Comparison of ENCODE assay signal across 18 cellular contexts in genomic region chr7:106384373-106384772, GRCh38.
DNase-seq lines count a peak whose midpoint lies in the region; ATAC-seq and TF ChIP-seq lines count a peak whose summit lies in the region.
"Had no signal": no experiment of that assay in that cellular context is flagged by ENCODE, and none has a peak within 500 bp of the region (broad histone marks: within the 10 kb centered on the region; RNA-seq: fewer than 3 reads in every experiment).

No MANE protein-coding gene starts in this region.

- H3K27me3 Mint-ChIP-seq in activated T-cell treated with anti-CD3 and anti-CD28 coated beads, Interleukin-2, amount 50 U/mL, for 4 hours (ENCODE audit: low read depth), result no peaks in the 10 kb centered on the region
- peaks cover 45% of the 10 kb centered on the region for H3K27me3 Mint-ChIP-seq in activated T-cell treated with anti-CD3 and anti-CD28 coated beads, Interleukin-2, amount 50 U/mL, for 72 hours (ENCODE audit: low read depth)
- H3K27me3 Mint-ChIP-seq: CD4-positive, alpha-beta T cell had no signal

- no peak overlapping the region for H3K9ac ChIP-seq in PC-3 (ENCODE audit: low read length)
- H3K9ac ChIP-seq: KMS-11 had no signal

- H3K4me1 Mint-ChIP-seq in activated T-cell treated with anti-CD3 and anti-CD28 coated beads, Interleukin-2, amount 50 U/mL, for 4 hours (ENCODE audit: low read depth), result peaks cover 6% of the 10 kb centered on the region
- H3K4me1 Mint-ChIP-seq in activated T-cell treated with anti-CD3 and anti-CD28 coated beads, Interleukin-2, amount 50 U/mL, for 72 hours (ENCODE audit: low read depth), result peaks cover 11% of the 10 kb centered on the region
- H3K4me1 Mint-ChIP-seq: H9 had no signal

- H3K9me3 Mint-ChIP-seq in activated T-cell treated with anti-CD3 and anti-CD28 coated beads, Interleukin-2, amount 50 U/mL, for 4 hours, result no peaks in the 10 kb centered on the region
- H3K9me3 Mint-ChIP-seq in activated T-cell treated with anti-CD3 and anti-CD28 coated beads, Interleukin-2, amount 50 U/mL, for 72 hours, result no peaks in the 10 kb centered on the region
- H3K9me3 Mint-ChIP-seq: CD4-positive, alpha-beta T cell had no signal

- no peaks in the 10 kb centered on the region for H4K20me1 ChIP-seq in PC-3 (ENCODE audit: low read length)

- no peaks in the 10 kb centered on the region for H3K9me2 ChIP-seq in PC-3 (replicated peaks; ENCODE audit: low read length)

- H2AFZ ChIP-seq in PC-3 (ENCODE audit: low read length), result no peak overlapping the region

- CTCF ChIA-PET in PC-3 (lab: Charles Lee), result no interaction called here

- H3K27me3 ChIP-seq in PC-3 (ENCODE audit: low read length) (no peaks in the 10 kb centered on the region), vagina (no peaks in the 10 kb centered on the region)

- no peak overlapping the region for H3K27ac Mint-ChIP-seq in activated T-cell treated with anti-CD3 and anti-CD28 coated beads, Interleukin-2, amount 50 U/mL, for 72 hours
- H3K27ac Mint-ChIP-seq: CD4-positive, alpha-beta T cell; H9 had no signal

- H3K36me3 Mint-ChIP-seq in activated T-cell treated with anti-CD3 and anti-CD28 coated beads, Interleukin-2, amount 50 U/mL, for 4 hours (ENCODE audit: insufficient read depth), result no peaks in the 10 kb centered on the region
- peaks cover 0 to 2% of the 10 kb centered on the region in 2 donors for H3K36me3 Mint-ChIP-seq in activated T-cell treated with anti-CD3 and anti-CD28 coated beads, Interleukin-2, amount 50 U/mL, for 72 hours (ENCODE audit: insufficient read depth in 2 of 2)

- peak; percentile 46 to 63 for ATAC-seq in activated T-cell treated with anti-CD3 and anti-CD28 coated beads, Interleukin-2, amount 50 U/mL, for 4 hours
- no peak for ATAC-seq in activated T-cell treated with anti-CD3 and anti-CD28 coated beads, Interleukin-2, amount 50 U/mL, for 72 hours (replicated peaks in 1 of 2)
- ATAC-seq in PC-3 (peak; percentile 48), esophagus mucosa (peak; percentile 87)
- ATAC-seq: HepG2 had no signal

- H3K9me3 ChIP-seq in PC-3 (ENCODE audit: low read length) (no peaks in the 10 kb centered on the region), vagina (no peaks in the 10 kb centered on the region)

- no peak overlapping the region for H3K4me2 ChIP-seq in PC-3 (ENCODE audit: low read length)
- H3K4me2 ChIP-seq: KMS-11 had no signal

- H3K4me1 ChIP-seq in PC-3 (ENCODE audit: insufficient read depth, low read length) (no peaks in the 10 kb centered on the region), vagina (no peaks in the 10 kb centered on the region)

- H3K4me3 Mint-ChIP-seq in activated T-cell treated with anti-CD3 and anti-CD28 coated beads, Interleukin-2, amount 50 U/mL, for 4 hours, result no peak overlapping the region
- H3K4me3 Mint-ChIP-seq in activated T-cell treated with anti-CD3 and anti-CD28 coated beads, Interleukin-2, amount 50 U/mL, for 72 hours, result no peak overlapping the region
- H3K4me3 Mint-ChIP-seq: CD4-positive, alpha-beta T cell; H9 had no signal

- no peaks in the 10 kb centered on the region for H3K36me3 ChIP-seq in PC-3 (ENCODE audit: low read depth, low read length)
- no peaks in the 10 kb centered on the region for H3K36me3 ChIP-seq in vagina

- no peak for DNase-seq in activated T-cell treated with anti-CD3 and anti-CD28 coated beads, Interleukin-2, amount 50 U/mL, for 4 hours
- DNase-seq in activated T-cell treated with anti-CD3 and anti-CD28 coated beads, Interleukin-2, amount 50 U/mL, for 72 hours, result no peak
- DNase-seq in PC-3, result peak; percentile 16
- no peak for DNase-seq in stimulated activated CD4-positive, alpha-beta T cell treated with anti-CD3 and anti-CD28 coated beads, Interleukin-1b, Interleukin-23, amount 100 ng/mL, for 48 hours
- no peak for DNase-seq in stimulated activated CD4-positive, alpha-beta T cell treated with anti-CD3 and anti-CD28 coated beads, Interleukin-2, amount 100 ng/mL, for 24 hours
- DNase-seq in vagina (ENCODE audit: extremely low spot score in 2 of 2), result no peak
- DNase-seq: ACHN; CD4-positive, alpha-beta T cell; DMS79 treated with DMSO at 0.1 percent for 48 hours; H9; NCI-H1930; NCI-H2171; NCI-H446; NCI-H69 had no signal

- TF ChIP-seq CTCF in PC-3 (conservative IDR thresholded peaks at IDR 0.05; ENCODE audit: low read depth, low read length) (no peak), vagina (IDR thresholded peaks at IDR 0.05) (no peak)

- intact Hi-C loops in PC-3 (cut with micrococcal nuclease) (no loop called here), vagina (cut with DNase I) (no loop called here)

- POLR2A ChIA-PET in PC-3 (lab: Charles Lee; ENCODE audit: unreplicated experiment), result interaction anchor here (0.6 kb wide), 3 partner anchors 72 to 369 kb away, joined by 3 to 23 read pairs (median 13); no protein-coding TSS in a partner anchor

- H3K79me2 ChIP-seq in PC-3 (ENCODE audit: low read length), result no peaks in the 10 kb centered on the region

- H3K4me3 ChIP-seq in PC-3 (ENCODE audit: low read length), result no peak overlapping the region
- no peak overlapping the region for H3K4me3 ChIP-seq in vagina
- H3K4me3 ChIP-seq: SK-N-MC had no signal

- BruUV-seq in PC-3 (replicated peaks; lab: Mats Ljungman, UMichigan), result no TSS peak

- no peak overlapping the region for H3K27ac ChIP-seq in PC-3 (ENCODE audit: low read length)
- H3K27ac ChIP-seq in vagina, result no peak overlapping the region
- H3K27ac ChIP-seq: KMS-11, SK-N-MC had no signal

- H3F3A ChIP-seq in PC-3 (ENCODE audit: low read length, unreplicated experiment), result no peaks in the 10 kb centered on the region

- no peak for TF ChIP-seq POLR2A in vagina (IDR thresholded peaks at IDR 0.05)

Comparison
In these comparisons a context has a peak if more than half of its experiments do, and no peak if none do; other contexts are left out.
1. ATAC-seq: peak in activated T-cell treated with anti-CD3 and anti-CD28 coated beads, Interleukin-2, amount 50 U/mL, for 4 hours (2 of 2), PC-3 (single experiment) and esophagus mucosa (single experiment); none in activated T-cell treated with anti-CD3 and anti-CD28 coated beads, Interleukin-2, amount 50 U/mL, for 72 hours (0 of 2).